In genomic region chr12:124455336-124455735, GRCh38 we compare ENCODE assay signal across 1 cellular context.
TF ChIP-seq lines count a peak whose summit lies in the region.

No MANE protein-coding gene starts in this region.

TF ChIP-seq in GM23338, 12 proteins besides CTCF, POLR2A, EP300 and RAD21 (continued from another document):
- TF ChIP-seq, protein P1, sequence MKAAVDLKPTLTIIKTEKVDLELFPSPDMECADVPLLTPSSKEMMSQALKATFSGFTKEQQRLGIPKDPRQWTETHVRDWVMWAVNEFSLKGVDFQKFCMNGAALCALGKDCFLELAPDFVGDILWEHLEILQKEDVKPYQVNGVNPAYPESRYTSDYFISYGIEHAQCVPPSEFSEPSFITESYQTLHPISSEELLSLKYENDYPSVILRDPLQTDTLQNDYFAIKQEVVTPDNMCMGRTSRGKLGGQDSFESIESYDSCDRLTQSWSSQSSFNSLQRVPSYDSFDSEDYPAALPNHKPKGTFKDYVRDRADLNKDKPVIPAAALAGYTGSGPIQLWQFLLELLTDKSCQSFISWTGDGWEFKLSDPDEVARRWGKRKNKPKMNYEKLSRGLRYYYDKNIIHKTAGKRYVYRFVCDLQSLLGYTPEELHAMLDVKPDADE (IDR thresholded peaks at IDR 0.05) = no peak
- TF ChIP-seq ZNF114 (CRISPR knock-in tag; IDR thresholded peaks at IDR 0.05) (no peak), POLR2AphosphoS5 (IDR thresholded peaks at IDR 0.05; ENCODE audit: low read depth) (no peak), ZNF331 (CRISPR knock-in tag; IDR thresholded peaks at IDR 0.05; ENCODE audit: low read depth) (no peak), NANOG (IDR thresholded peaks at IDR 0.05; ENCODE audit: borderline replicate concordance) (no peak), EZH2phosphoT487 (IDR thresholded peaks at IDR 0.05; ENCODE audit: unreplicated experiment) (no peak), JUNB (IDR thresholded peaks at IDR 0.05; ENCODE audit: unreplicated experiment) (no peak)
- TF ChIP-seq, protein P2, sequence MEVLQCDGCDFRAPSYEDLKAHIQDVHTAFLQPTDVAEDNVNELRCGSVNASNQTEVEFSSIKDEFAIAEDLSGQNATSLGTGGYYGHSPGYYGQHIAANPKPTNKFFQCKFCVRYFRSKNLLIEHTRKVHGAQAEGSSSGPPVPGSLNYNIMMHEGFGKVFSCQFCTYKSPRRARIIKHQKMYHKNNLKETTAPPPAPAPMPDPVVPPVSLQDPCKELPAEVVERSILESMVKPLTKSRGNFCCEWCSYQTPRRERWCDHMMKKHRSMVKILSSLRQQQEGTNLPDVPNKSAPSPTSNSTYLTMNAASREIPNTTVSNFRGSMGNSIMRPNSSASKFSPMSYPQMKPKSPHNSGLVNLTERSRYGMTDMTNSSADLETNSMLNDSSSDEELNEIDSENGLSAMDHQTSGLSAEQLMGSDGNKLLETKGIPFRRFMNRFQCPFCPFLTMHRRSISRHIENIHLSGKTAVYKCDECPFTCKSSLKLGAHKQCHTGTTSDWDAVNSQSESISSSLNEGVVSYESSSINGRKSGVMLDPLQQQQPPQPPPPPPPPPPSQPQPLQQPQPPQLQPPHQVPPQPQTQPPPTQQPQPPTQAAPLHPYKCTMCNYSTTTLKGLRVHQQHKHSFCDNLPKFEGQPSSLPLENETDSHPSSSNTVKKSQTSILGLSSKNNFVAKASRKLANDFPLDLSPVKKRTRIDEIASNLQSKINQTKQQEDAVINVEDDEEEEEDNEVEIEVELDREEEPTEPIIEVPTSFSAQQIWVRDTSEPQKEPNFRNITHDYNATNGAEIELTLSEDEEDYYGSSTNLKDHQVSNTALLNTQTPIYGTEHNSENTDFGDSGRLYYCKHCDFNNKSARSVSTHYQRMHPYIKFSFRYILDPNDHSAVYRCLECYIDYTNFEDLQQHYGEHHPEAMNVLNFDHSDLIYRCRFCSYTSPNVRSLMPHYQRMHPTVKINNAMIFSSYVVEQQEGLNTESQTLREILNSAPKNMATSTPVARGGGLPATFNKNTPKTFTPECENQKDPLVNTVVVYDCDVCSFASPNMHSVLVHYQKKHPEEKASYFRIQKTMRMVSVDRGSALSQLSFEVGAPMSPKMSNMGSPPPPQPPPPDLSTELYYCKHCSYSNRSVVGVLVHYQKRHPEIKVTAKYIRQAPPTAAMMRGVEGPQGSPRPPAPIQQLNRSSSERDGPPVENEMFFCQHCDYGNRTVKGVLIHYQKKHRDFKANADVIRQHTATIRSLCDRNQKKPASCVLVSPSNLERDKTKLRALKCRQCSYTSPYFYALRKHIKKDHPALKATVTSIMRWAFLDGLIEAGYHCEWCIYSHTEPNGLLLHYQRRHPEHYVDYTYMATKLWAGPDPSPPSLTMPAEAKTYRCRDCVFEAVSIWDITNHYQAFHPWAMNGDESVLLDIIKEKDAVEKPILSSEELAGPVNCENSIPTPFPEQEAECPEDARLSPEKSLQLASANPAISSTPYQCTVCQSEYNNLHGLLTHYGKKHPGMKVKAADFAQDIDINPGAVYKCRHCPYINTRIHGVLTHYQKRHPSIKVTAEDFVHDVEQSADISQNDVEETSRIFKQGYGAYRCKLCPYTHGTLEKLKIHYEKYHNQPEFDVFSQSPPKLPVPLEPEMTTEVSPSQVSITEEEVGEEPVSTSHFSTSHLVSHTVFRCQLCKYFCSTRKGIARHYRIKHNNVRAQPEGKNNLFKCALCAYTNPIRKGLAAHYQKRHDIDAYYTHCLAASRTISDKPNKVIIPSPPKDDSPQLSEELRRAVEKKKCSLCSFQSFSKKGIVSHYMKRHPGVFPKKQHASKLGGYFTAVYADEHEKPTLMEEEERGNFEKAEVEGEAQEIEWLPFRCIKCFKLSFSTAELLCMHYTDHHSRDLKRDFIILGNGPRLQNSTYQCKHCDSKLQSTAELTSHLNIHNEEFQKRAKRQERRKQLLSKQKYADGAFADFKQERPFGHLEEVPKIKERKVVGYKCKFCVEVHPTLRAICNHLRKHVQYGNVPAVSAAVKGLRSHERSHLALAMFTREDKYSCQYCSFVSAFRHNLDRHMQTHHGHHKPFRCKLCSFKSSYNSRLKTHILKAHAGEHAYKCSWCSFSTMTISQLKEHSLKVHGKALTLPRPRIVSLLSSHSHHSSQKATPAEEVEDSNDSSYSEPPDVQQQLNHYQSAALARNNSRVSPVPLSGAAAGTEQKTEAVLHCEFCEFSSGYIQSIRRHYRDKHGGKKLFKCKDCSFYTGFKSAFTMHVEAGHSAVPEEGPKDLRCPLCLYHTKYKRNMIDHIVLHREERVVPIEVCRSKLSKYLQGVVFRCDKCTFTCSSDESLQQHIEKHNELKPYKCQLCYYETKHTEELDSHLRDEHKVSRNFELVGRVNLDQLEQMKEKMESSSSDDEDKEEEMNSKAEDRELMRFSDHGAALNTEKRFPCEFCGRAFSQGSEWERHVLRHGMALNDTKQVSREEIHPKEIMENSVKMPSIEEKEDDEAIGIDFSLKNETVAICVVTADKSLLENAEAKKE (CRISPR knock-in tag; IDR thresholded peaks at IDR 0.05) = no peak
TF ChIP-seq in GM23338: peak in this region for 0.
